8 cellular contexts compared by ENCODE assay signal in genomic region chr10:17029581-17030271, GRCh38.
DNase-seq lines count a peak whose midpoint lies in the region; ATAC-seq and TF ChIP-seq lines count a peak whose summit lies in the region.

No MANE protein-coding gene starts in this region.

- ATAC-seq in GM19438 (IDR thresholded peaks at IDR 0.05; ENCODE audit: low read depth, unreplicated experiment): peak; percentile 54
- ATAC-seq in RWPE2 (ENCODE audit: low read depth): peak; percentile 56; the same call in 2 of the 3 replicates
- ATAC-seq in HG02610 (IDR thresholded peaks at IDR 0.05; ENCODE audit: unreplicated experiment): no peak

- POLR2A ChIA-PET in GM10248 (lab: Yijun Ruan, JAX): no interaction called here

- no peaks in the 10 kb centered on the region for H3K36me3 ChIP-seq in RWPE2 (ENCODE audit: low read depth)

- H3K9me3 ChIP-seq in RWPE2 (ENCODE audit: severe bottlenecking): no peaks in the 10 kb centered on the region

- TF ChIP-seq CTCF in RWPE2 (IDR thresholded peaks at IDR 0.05; ENCODE audit: poor library complexity, severe bottlenecking) (no peak), GM10248 (IDR thresholded peaks at IDR 0.05; ENCODE audit: control extremely low read depth, extremely low read depth, low read depth, missing control alignments) (no peak)

- DNase-seq in RWPE2 (ENCODE audit: low spot score) (no peak), glomerular endothelial cell (ENCODE audit: extremely low read depth, low read depth, low spot score) (peak; percentile 92), pulmonary artery endothelial cell (ENCODE audit: low read depth, low spot score) (peak; percentile 88), ureter (ENCODE audit: low spot score) (peak; percentile 67), GM10248 (ENCODE audit: extremely low spot score) (no peak)
- peak; percentile 73 for DNase-seq in activated gamma-delta T cell treated with anti-CD3 and anti-CD28 coated beads, Interleukin-2, amount 50 U/mL, for 16 hours (ENCODE audit: low read depth)

- no peaks in the 10 kb centered on the region for H3K27me3 ChIP-seq in RWPE2 (ENCODE audit: insufficient read depth, poor library complexity, severe bottlenecking)

- H3K27ac ChIP-seq in RWPE2 (ENCODE audit: poor library complexity, severe bottlenecking): peak overlapping the region; percentile 84

- CTCF ChIA-PET in GM10248 (lab: Yijun Ruan, JAX): interaction anchor here (1.1 kb wide), 1 partner anchor 14 kb away, joined by 3 read pairs; no protein-coding TSS in a partner anchor

- H3K4me3 ChIP-seq in RWPE2 (ENCODE audit: severe bottlenecking): no peak overlapping the region

- H3K4me1 ChIP-seq in RWPE2 (ENCODE audit: insufficient read depth, poor library complexity, severe bottlenecking): peaks cover 41% of the 10 kb centered on the region

Comparison
In these comparisons a context has a peak if more than half of its experiments do, and no peak if none do; other contexts are left out.
1. DNase-seq: peak in activated gamma-delta T cell treated with anti-CD3 and anti-CD28 coated beads, Interleukin-2, amount 50 U/mL, for 16 hours (single experiment), glomerular endothelial cell (single experiment), pulmonary artery endothelial cell (single experiment) and ureter (single experiment); none in RWPE2 (single experiment) and GM10248 (single experiment).